9 cellular contexts compared by ENCODE assay signal in genomic region chr11:68825603-68826002, GRCh38. TPM values are rescaled to one million over a fixed set of nuclear protein-coding genes. Genes with fewer than 3 reads are reported as not detected.
A peak's percentile ranks its signal among the peaks of the same experiment; 100 is the strongest.
DNase-seq lines count a peak whose midpoint lies in the region; ATAC-seq and TF ChIP-seq lines count a peak whose summit lies in the region.
"Had no signal": no experiment of that assay in that cellular context is flagged by ENCODE, and none has a peak within 500 bp of the region (broad histone marks: within the 10 kb centered on the region; RNA-seq: fewer than 3 reads in every experiment).

No MANE protein-coding gene starts in this region.

- POLR2A ChIA-PET in IMR-90 (lab: Charles Lee; ENCODE audit: unreplicated experiment) = no interaction called here
- POLR2A ChIA-PET in activated CD8-positive, alpha-beta T cell treated with anti-CD3 and anti-CD28 coated beads, Interleukin-2, amount 10 ng/mL, durations not matched to agents 7 days and 5 days (lab: Charles Lee) = interaction anchor here (1.4 kb wide), 1 partner anchor 17 kb away, joined by 6 read pairs; no protein-coding TSS in a partner anchor

- H3K27ac ChIP-seq in IMR-90 (ENCODE audit: insufficient read depth, low read length) = no peak overlapping the region

- peaks cover 31 to 82% of the 10 kb centered on the region in 2 experiments for H3K79me1 ChIP-seq in IMR-90 (ENCODE audit: low read depth in 1 of 2, low read length in 2 of 2)

- peaks cover 0 to 6% (median 5%) of the 10 kb centered on the region in 3 donors for H3K27me3 Mint-ChIP-seq in CD14-positive monocyte (ENCODE audit: low read depth in 3 of 3)
- H3K27me3 Mint-ChIP-seq in activated CD8-positive, alpha-beta T cell treated with anti-CD3 and anti-CD28 coated beads, Interleukin-2, amount 10 ng/mL, durations not matched to agents 7 days and 5 days (ENCODE audit: low read depth) = no peaks in the 10 kb centered on the region

- in situ Hi-C loops in IMR-90 (cut with MboI; ENCODE audit: low sequenced_read_pairs) = no loop called here

- H3K4me3 ChIP-seq in IMR-90 (ENCODE audit: insufficient read depth, low read depth, low read length) = no peak overlapping the region
- no peak overlapping the region for H3K4me3 ChIP-seq in kidney epithelial cell (ENCODE audit: low read depth, low read length)

- no TSS peak for BruUV-seq in IMR-90 (replicated peaks; lab: Mats Ljungman, UMichigan)

- H3K36me3 ChIP-seq in IMR-90 (ENCODE audit: control insufficient read depth, insufficient read depth, low read length) (peaks cover 13% of the 10 kb centered on the region), kidney epithelial cell (ENCODE audit: control insufficient read depth, insufficient read depth, low read length) (no peaks in the 10 kb centered on the region)

- H3K18ac ChIP-seq in IMR-90 (ENCODE audit: low read depth, low read length) = no peak overlapping the region

- no peak overlapping the region for H3K4me3 Mint-ChIP-seq in CD14-positive monocyte
- no peak overlapping the region for H3K4me3 Mint-ChIP-seq in activated CD8-positive, alpha-beta T cell treated with anti-CD3 and anti-CD28 coated beads, Interleukin-2, amount 10 ng/mL, durations not matched to agents 7 days and 5 days
- H3K4me3 Mint-ChIP-seq: neural crest cell had no signal

- TF ChIP-seq CTCF in CD14-positive monocyte (IDR thresholded peaks at IDR 0.05) = no peak
- TF ChIP-seq CTCF in IMR-90 (conservative IDR thresholded peaks at IDR 0.05; ENCODE audit: low read depth, low read length) = 0 out of 2 replicates have a peak, but pooled peaks have one; percentile 7
- peak; percentile 31 for TF ChIP-seq CTCF in kidney epithelial cell (IDR thresholded peaks at IDR 0.05; ENCODE audit: insufficient read depth, low read length, poor library complexity, severe bottlenecking)

- H2AFZ ChIP-seq in IMR-90 (replicated peaks; ENCODE audit: low read length, poor library complexity) = no peak overlapping the region

- H2BK15ac ChIP-seq in IMR-90 (ENCODE audit: low read depth, low read length) = no peak overlapping the region

- CTCF ChIA-PET in IMR-90 (lab: Yijun Ruan, JAX) = no interaction called here
- CTCF ChIA-PET in activated CD8-positive, alpha-beta T cell treated with anti-CD3 and anti-CD28 coated beads, Interleukin-2, amount 10 ng/mL, durations not matched to agents 7 days and 5 days (lab: Charles Lee) = interaction anchor here (1.0 to 1.1 kb wide), 2 partner anchors 13 to 18 kb away, joined by 3 to 7 read pairs; no protein-coding TSS in a partner anchor

- no peak overlapping the region for H2BK20ac ChIP-seq in IMR-90 (ENCODE audit: low read depth, low read length)

- no peak overlapping the region for H3K23ac ChIP-seq in IMR-90 (ENCODE audit: low read depth, low read length)

- H4K5ac ChIP-seq in IMR-90 (ENCODE audit: low read depth, low read length) = no peak overlapping the region

- no peaks in the 10 kb centered on the region for H3K9me3 ChIP-seq in IMR-90 (ENCODE audit: control insufficient read depth, insufficient read depth, low read length)

- H3K4me1 Mint-ChIP-seq in CD14-positive monocyte = peaks cover 64% of the 10 kb centered on the region
- H3K4me1 Mint-ChIP-seq in activated CD8-positive, alpha-beta T cell treated with anti-CD3 and anti-CD28 coated beads, Interleukin-2, amount 10 ng/mL, durations not matched to agents 7 days and 5 days (ENCODE audit: low read depth) = peaks cover 48% of the 10 kb centered on the region
- H3K4me1 Mint-ChIP-seq: neural crest cell had no signal

- dilution Hi-C loops in IMR-90 (cut with HindIII; ENCODE audit: low sequenced_read_pairs, unreplicated experiment) = no loop called here

- intact Hi-C loops in CD14-positive monocyte (cut with micrococcal nuclease) (no loop called here), IMR-90 (cut with micrococcal nuclease) (no loop called here), left cardiac atrium (cut with DNase I) (no loop called here)

- no peak for TF ChIP-seq POLR2A in IMR-90 (IDR thresholded peaks at IDR 0.05; ENCODE audit: low read depth, low read length)

- peaks cover 22 to 33% of the 10 kb centered on the region in 2 donors for H3K36me3 Mint-ChIP-seq in CD14-positive monocyte
- H3K36me3 Mint-ChIP-seq in activated CD8-positive, alpha-beta T cell treated with anti-CD3 and anti-CD28 coated beads, Interleukin-2, amount 10 ng/mL, durations not matched to agents 7 days and 5 days (ENCODE audit: low read depth) = peaks cover 19% of the 10 kb centered on the region

- H4K91ac ChIP-seq in IMR-90 (ENCODE audit: insufficient read depth, low read depth, low read length) = no peak overlapping the region

- no peak overlapping the region for H3K9ac ChIP-seq in IMR-90 (ENCODE audit: low read depth, low read length)

- H2AK5ac ChIP-seq in IMR-90 (ENCODE audit: low read depth, low read length) = no peak overlapping the region

- H4K8ac ChIP-seq in IMR-90 (ENCODE audit: low read depth in 2 of 2, low read length in 2 of 2) = no peak overlapping the region

- peak overlapping the region in 5 of 7 donors; percentile 8 to 69 (median 50) for H3K27ac Mint-ChIP-seq in CD14-positive monocyte
- peak overlapping the region; percentile 78 for H3K27ac Mint-ChIP-seq in activated CD8-positive, alpha-beta T cell treated with anti-CD3 and anti-CD28 coated beads, Interleukin-2, amount 10 ng/mL, durations not matched to agents 7 days and 5 days

- no peak overlapping the region for H2AK9ac ChIP-seq in IMR-90 (replicated peaks; ENCODE audit: low read depth, low read length, poor library complexity)

- no peak overlapping the region for H2BK120ac ChIP-seq in IMR-90 (ENCODE audit: low read depth, low read length)

- no peaks in the 10 kb centered on the region for H3K4me1 ChIP-seq in IMR-90 (ENCODE audit: control insufficient read depth, insufficient read depth, low read length)

- DNase-seq in CD14-positive monocyte (ENCODE audit: low spot score) = no peak
- DNase-seq in IMR-90 = no peak
- peak; percentile 59 for DNase-seq in activated CD8-positive, alpha-beta T cell treated with anti-CD3 and anti-CD28 coated beads, Interleukin-2, amount 10 ng/mL, durations not matched to agents 7 days and 5 days
- DNase-seq in kidney epithelial cell (ENCODE audit: low read depth) = no peak
- no peak for DNase-seq in NCI-H1105 treated with DMSO at 0.1 percent for 48 hours (lab: John Stamatoyannopoulos, UW)
- DNase-seq in left cardiac atrium = no peak

- H2BK5ac ChIP-seq in IMR-90 (ENCODE audit: low read depth, low read length, poor library complexity, severe bottlenecking) = no peak overlapping the region

- no peak overlapping the region for H3K4ac ChIP-seq in IMR-90 (ENCODE audit: low read depth, low read length)

- H4K20me1 ChIP-seq in IMR-90 (ENCODE audit: insufficient read depth, low read length) = peaks cover 50% of the 10 kb centered on the region

- H3K56ac ChIP-seq in IMR-90 (ENCODE audit: extremely low read depth, insufficient read depth, low read length) = no peak overlapping the region

- H3K4me2 ChIP-seq in IMR-90 (ENCODE audit: low read depth, low read length) = no peak overlapping the region

- H3K9me1 ChIP-seq in IMR-90 (ENCODE audit: insufficient read depth, low read length) = peaks cover 9% of the 10 kb centered on the region

- ATAC-seq in IMR-90 (ENCODE audit: low read depth) (no peak), GM18858 (IDR thresholded peaks at IDR 0.05; ENCODE audit: unreplicated experiment) (no peak), GM21526 (IDR thresholded peaks at IDR 0.05; ENCODE audit: low FRiP score, unreplicated experiment) (no peak), left cardiac atrium (no peak)
- ATAC-seq in activated CD8-positive, alpha-beta T cell treated with anti-CD3 and anti-CD28 coated beads, Interleukin-2, amount 10 ng/mL, durations not matched to agents 7 days and 5 days = peak; percentile 82

- peaks cover 0 to 3% (median 0%) of the 10 kb centered on the region in 7 donors for H3K9me3 Mint-ChIP-seq in CD14-positive monocyte
- no peaks in the 10 kb centered on the region for H3K9me3 Mint-ChIP-seq in activated CD8-positive, alpha-beta T cell treated with anti-CD3 and anti-CD28 coated beads, Interleukin-2, amount 10 ng/mL, durations not matched to agents 7 days and 5 days (ENCODE audit: insufficient read depth)
- H3K9me3 Mint-ChIP-seq: neural crest cell had no signal

- 57% methylated on average over 1 of the region's 7 CpGs; no CpG with 5 or more reads in 1 of the 2 experiments for WGBS in IMR-90 (ENCODE audit: extremely low coverage in 2 of 2, insufficient read length in 1 of 2), 2 experiments

- no peak for TF ChIP-seq RAD21 in IMR-90 (IDR thresholded peaks at IDR 0.05; ENCODE audit: low read length)

- H3K27me3 ChIP-seq in IMR-90 (ENCODE audit: control insufficient read depth, insufficient read depth, low read length) (no peaks in the 10 kb centered on the region), kidney epithelial cell (ENCODE audit: control insufficient read depth, insufficient read depth, low read length) (no peaks in the 10 kb centered on the region)

- no peak overlapping the region for H3K14ac ChIP-seq in IMR-90 (replicated peaks; ENCODE audit: low read depth, low read length)

TF ChIP-seq in IMR-90, 13 proteins besides CTCF, POLR2A, EP300 and RAD21 (continues in another document):
- TF ChIP-seq, protein P1, sequence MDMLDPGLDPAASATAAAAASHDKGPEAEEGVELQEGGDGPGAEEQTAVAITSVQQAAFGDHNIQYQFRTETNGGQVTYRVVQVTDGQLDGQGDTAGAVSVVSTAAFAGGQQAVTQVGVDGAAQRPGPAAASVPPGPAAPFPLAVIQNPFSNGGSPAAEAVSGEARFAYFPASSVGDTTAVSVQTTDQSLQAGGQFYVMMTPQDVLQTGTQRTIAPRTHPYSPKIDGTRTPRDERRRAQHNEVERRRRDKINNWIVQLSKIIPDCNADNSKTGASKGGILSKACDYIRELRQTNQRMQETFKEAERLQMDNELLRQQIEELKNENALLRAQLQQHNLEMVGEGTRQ (IDR thresholded peaks at IDR 0.05; ENCODE audit: low read depth, low read length) = no peak
- no peak for TF ChIP-seq MXI1 (IDR thresholded peaks at IDR 0.05; ENCODE audit: borderline replicate concordance, low read depth, low read length)
- TF ChIP-seq FOS (IDR thresholded peaks at IDR 0.05; ENCODE audit: low read depth, low read length) = no peak
- no peak for TF ChIP-seq MAFK (IDR thresholded peaks at IDR 0.05; ENCODE audit: low read depth, low read length)
- TF ChIP-seq CHD1 (IDR thresholded peaks at IDR 0.05; ENCODE audit: low read depth, low read length) = no peak

RNA-seq across cellular contexts. Expression of gene CPT1A, which starts 16.1 kb away (rescaled TPM):
- polyA plus RNA-seq in CD14-positive monocyte (1 to 10 TPM; 5.6 to 7.0 TPM), IMR-90 (2012; rRNA removed) (12.8 and 15.4 TPM in 2 replicates)
- total RNA-seq in IMR-90 (2012; rRNA removed) (18.6 and 21.3 TPM in 2 replicates), kidney epithelial cell (14.0 and 15.4 TPM in 2 replicates), left cardiac atrium (10 to 100 TPM; 56.6 to 63.5 TPM)
- 8.4 and 13.6 TPM in 2 replicates for polyA plus RNA-seq in IMR-90 (2012; cell fraction: cytosol; rRNA removed)
- 15.5 and 18.3 TPM in 2 replicates for polyA plus RNA-seq in IMR-90 (2012; cell fraction: nucleus; rRNA removed; ENCODE audit: low replicate concordance)
- total RNA-seq in activated CD8-positive, alpha-beta T cell treated with anti-CD3 and anti-CD28 coated beads, Interleukin-2, amount 10 ng/mL, durations not matched to agents 7 days and 5 days = 10 to 100 TPM; 63.2 to 69.1 TPM
